1 cellular context compared by ENCODE assay signal in genomic region chr2:222862068-222862914, GRCh38.
A peak's percentile ranks its signal among the peaks of the same experiment; 100 is the strongest.
TF ChIP-seq lines count a peak whose summit lies in the region.

No MANE protein-coding gene starts in this region.

TF ChIP-seq in HEK293, 187 proteins besides CTCF, POLR2A, EP300 and RAD21 (continued from another document and continues in another):
- TF ChIP-seq ZNF623 (tag by site-specific recombination; IDR thresholded peaks at IDR 0.05) (no peak), ZNF391 (tag by site-specific recombination; IDR thresholded peaks at IDR 0.05; ENCODE audit: borderline replicate concordance, low read depth) (no peak), PRDM4 (tag by site-specific recombination; IDR thresholded peaks at IDR 0.05) (no peak), AEBP2 (tag by site-specific recombination; IDR thresholded peaks at IDR 0.05; ENCODE audit: borderline replicate concordance) (no peak), ZNF423 (tag by site-specific recombination; IDR thresholded peaks at IDR 0.05) (no peak), SETDB1 (IDR thresholded peaks at IDR 0.05; ENCODE audit: insufficient read length, low read length) (no peak), ZNF354C (tag by site-specific recombination; IDR thresholded peaks at IDR 0.05; ENCODE audit: borderline replicate concordance, low read depth) (no peak), ZNF169 (tag by site-specific recombination; IDR thresholded peaks at IDR 0.05) (no peak), ZNF350 (tag by site-specific recombination; IDR thresholded peaks at IDR 0.05) (no peak), GLIS1 (tag by site-specific recombination; IDR thresholded peaks at IDR 0.05) (no peak), IKZF3 (tag by site-specific recombination; IDR thresholded peaks at IDR 0.05) (peak; percentile 48; the same call in 1 of the 2 replicates), ZBTB20 (tag by site-specific recombination; IDR thresholded peaks at IDR 0.05) (no peak), PRDM1 (tag by site-specific recombination; IDR thresholded peaks at IDR 0.05) (peak; percentile 88), ZNF785 (tag by site-specific recombination; IDR thresholded peaks at IDR 0.05) (no peak), ZNF148 (tag by site-specific recombination; IDR thresholded peaks at IDR 0.05; ENCODE audit: borderline replicate concordance) (no peak), ZNF311 (tag by site-specific recombination; IDR thresholded peaks at IDR 0.05; ENCODE audit: borderline replicate concordance) (no peak), ZNF449 (tag by site-specific recombination; IDR thresholded peaks at IDR 0.05) (no peak), ZSCAN4 (tag by site-specific recombination; IDR thresholded peaks at IDR 0.05) (no peak), ZFP37 (tag by site-specific recombination; IDR thresholded peaks at IDR 0.05) (no peak), ZNF530 (tag by site-specific recombination; IDR thresholded peaks at IDR 0.05; ENCODE audit: low read depth) (no peak), ZSCAN16 (tag by site-specific recombination; IDR thresholded peaks at IDR 0.05) (peak; percentile 98), ZNF280C (tag by site-specific recombination; IDR thresholded peaks at IDR 0.05) (no peak), ZSCAN30 (tag by site-specific recombination; IDR thresholded peaks at IDR 0.05) (peak; percentile 81), ZNF121 (tag by site-specific recombination; IDR thresholded peaks at IDR 0.05) (no peak), ZNF366 (tag by site-specific recombination; conservative IDR thresholded peaks at IDR 0.05) (no peak), ZNF777 (tag by site-specific recombination; IDR thresholded peaks at IDR 0.05; ENCODE audit: borderline replicate concordance) (no peak), RBAK (tag by site-specific recombination; IDR thresholded peaks at IDR 0.05) (no peak), TCF7L2 (IDR thresholded peaks at IDR 0.05; ENCODE audit: borderline replicate concordance, low read depth, low read length) (no peak), EGR2 (tag by site-specific recombination; IDR thresholded peaks at IDR 0.05; ENCODE audit: low read depth) (no peak), FEZF1 (tag by site-specific recombination; IDR thresholded peaks at IDR 0.05) (peak; percentile 68), ZNF791 (tag by site-specific recombination; IDR thresholded peaks at IDR 0.05) (no peak), ZNF843 (tag by site-specific recombination; IDR thresholded peaks at IDR 0.05) (0 out of 2 replicates have a peak, but pooled peaks have one; percentile 34), KLF8 (tag by site-specific recombination; IDR thresholded peaks at IDR 0.05) (no peak), ZNF692 (tag by site-specific recombination; IDR thresholded peaks at IDR 0.05) (no peak)
- TF ChIP-seq, protein P1, sequence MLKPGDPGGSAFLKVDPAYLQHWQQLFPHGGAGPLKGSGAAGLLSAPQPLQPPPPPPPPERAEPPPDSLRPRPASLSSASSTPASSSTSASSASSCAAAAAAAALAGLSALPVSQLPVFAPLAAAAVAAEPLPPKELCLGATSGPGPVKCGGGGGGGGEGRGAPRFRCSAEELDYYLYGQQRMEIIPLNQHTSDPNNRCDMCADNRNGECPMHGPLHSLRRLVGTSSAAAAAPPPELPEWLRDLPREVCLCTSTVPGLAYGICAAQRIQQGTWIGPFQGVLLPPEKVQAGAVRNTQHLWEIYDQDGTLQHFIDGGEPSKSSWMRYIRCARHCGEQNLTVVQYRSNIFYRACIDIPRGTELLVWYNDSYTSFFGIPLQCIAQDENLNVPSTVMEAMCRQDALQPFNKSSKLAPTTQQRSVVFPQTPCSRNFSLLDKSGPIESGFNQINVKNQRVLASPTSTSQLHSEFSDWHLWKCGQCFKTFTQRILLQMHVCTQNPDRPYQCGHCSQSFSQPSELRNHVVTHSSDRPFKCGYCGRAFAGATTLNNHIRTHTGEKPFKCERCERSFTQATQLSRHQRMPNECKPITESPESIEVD (tag by site-specific recombination; IDR thresholded peaks at IDR 0.05): peak; percentile 27; the same call in 1 of the 2 replicates
- TF ChIP-seq, protein P2, sequence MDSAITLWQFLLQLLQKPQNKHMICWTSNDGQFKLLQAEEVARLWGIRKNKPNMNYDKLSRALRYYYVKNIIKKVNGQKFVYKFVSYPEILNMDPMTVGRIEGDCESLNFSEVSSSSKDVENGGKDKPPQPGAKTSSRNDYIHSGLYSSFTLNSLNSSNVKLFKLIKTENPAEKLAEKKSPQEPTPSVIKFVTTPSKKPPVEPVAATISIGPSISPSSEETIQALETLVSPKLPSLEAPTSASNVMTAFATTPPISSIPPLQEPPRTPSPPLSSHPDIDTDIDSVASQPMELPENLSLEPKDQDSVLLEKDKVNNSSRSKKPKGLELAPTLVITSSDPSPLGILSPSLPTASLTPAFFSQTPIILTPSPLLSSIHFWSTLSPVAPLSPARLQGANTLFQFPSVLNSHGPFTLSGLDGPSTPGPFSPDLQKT (IDR thresholded peaks at IDR 0.05; ENCODE audit: borderline replicate concordance, low read depth, low read length): no peak
- TF ChIP-seq, protein P3, sequence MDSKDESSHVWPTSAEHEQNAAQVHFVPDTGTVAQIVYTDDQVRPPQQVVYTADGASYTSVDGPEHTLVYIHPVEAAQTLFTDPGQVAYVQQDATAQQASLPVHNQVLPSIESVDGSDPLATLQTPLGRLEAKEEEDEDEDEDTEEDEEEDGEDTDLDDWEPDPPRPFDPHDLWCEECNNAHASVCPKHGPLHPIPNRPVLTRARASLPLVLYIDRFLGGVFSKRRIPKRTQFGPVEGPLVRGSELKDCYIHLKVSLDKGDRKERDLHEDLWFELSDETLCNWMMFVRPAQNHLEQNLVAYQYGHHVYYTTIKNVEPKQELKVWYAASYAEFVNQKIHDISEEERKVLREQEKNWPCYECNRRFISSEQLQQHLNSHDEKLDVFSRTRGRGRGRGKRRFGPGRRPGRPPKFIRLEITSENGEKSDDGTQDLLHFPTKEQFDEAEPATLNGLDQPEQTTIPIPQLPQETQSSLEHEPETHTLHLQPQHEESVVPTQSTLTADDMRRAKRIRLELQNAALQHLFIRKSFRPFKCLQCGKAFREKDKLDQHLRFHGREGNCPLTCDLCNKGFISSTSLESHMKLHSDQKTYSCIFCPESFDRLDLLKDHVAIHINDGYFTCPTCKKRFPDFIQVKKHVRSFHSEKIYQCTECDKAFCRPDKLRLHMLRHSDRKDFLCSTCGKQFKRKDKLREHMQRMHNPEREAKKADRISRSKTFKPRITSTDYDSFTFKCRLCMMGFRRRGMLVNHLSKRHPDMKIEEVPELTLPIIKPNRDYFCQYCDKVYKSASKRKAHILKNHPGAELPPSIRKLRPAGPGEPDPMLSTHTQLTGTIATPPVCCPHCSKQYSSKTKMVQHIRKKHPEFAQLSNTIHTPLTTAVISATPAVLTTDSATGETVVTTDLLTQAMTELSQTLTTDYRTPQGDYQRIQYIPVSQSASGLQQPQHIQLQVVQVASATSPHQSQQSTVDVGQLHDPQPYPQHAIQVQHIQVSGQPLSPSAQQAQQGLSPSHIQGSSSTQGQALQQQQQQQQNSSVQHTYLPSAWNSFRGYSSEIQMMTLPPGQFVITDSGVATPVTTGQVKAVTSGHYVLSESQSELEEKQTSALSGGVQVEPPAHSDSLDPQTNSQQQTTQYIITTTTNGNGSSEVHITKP (tag by site-specific recombination; IDR thresholded peaks at IDR 0.05): no peak
- TF ChIP-seq, protein P4, sequence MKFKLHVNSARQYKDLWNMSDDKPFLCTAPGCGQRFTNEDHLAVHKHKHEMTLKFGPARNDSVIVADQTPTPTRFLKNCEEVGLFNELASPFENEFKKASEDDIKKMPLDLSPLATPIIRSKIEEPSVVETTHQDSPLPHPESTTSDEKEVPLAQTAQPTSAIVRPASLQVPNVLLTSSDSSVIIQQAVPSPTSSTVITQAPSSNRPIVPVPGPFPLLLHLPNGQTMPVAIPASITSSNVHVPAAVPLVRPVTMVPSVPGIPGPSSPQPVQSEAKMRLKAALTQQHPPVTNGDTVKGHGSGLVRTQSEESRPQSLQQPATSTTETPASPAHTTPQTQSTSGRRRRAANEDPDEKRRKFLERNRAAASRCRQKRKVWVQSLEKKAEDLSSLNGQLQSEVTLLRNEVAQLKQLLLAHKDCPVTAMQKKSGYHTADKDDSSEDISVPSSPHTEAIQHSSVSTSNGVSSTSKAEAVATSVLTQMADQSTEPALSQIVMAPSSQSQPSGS (tag by site-specific recombination; IDR thresholded peaks at IDR 0.05; ENCODE audit: low read depth): no peak
